ENCODE assay signal across 1 cellular context in the genomic region with DNA sequence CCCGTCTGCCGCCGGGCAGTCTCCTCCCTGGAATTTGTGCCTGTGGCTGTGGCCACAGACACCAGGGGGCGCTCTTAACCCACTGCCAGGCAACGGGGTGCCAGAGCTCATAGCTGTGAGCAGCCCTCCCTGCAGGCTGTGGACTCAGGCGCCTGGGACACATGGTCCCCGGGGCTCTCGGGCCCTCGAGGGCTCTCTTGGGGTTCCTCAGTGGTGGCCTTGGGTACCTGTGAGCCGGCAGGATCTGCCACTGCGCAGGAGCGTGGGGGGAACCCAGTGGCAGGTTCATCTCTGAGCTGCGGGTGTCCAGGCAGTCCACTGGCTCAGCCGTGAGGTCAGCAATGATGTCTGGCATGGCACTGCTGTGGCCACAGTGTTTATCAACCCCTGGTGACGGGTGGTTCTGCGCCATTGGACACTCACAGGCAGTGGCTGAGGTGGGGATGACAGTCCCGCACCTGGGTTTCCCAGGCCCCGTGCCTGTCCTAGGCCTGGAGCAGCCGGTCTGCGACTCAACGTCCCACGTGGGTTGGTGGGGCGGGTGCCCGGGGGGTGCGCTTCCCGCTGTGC.
TF ChIP-seq lines count a peak whose summit lies in the region.

No MANE protein-coding gene starts in this region.

TF ChIP-seq in H1, 55 proteins besides CTCF, POLR2A, EP300 and RAD21:
- TF ChIP-seq MAX (IDR thresholded peaks at IDR 0.05) (peak; percentile 53; the same call in 1 of the 2 replicates), SIX5 (IDR thresholded peaks at IDR 0.05; ENCODE audit: low read depth, low read length) (no peak), BACH1 (IDR thresholded peaks at IDR 0.05; ENCODE audit: low read length) (0 out of 2 replicates have a peak, but pooled peaks have one; percentile 15), CBX5 (IDR thresholded peaks at IDR 0.05; ENCODE audit: low read depth, low read length) (no peak), SP1 (IDR thresholded peaks at IDR 0.05; ENCODE audit: low read depth, low read length) (no peak), RFX5 (IDR thresholded peaks at IDR 0.05; ENCODE audit: borderline replicate concordance, low read depth, low read length) (no peak), CTBP2 (IDR thresholded peaks at IDR 0.05; ENCODE audit: borderline replicate concordance, insufficient read depth, insufficient read length, low read length) (no peak), RNF2 (IDR thresholded peaks at IDR 0.05; ENCODE audit: borderline replicate concordance, low read depth, low read length, missing control alignments, poor library complexity, severe bottlenecking) (no peak), SP4 (IDR thresholded peaks at IDR 0.05; ENCODE audit: low read length) (no peak), CEBPB (IDR thresholded peaks at IDR 0.05; ENCODE audit: low read depth, low read length) (no peak), RXRA (IDR thresholded peaks at IDR 0.05; ENCODE audit: insufficient read depth, low read depth, low read length) (no peak), NANOG (IDR thresholded peaks at IDR 0.05; ENCODE audit: insufficient read depth, low read depth, low read length, poor library complexity, severe bottlenecking) (no peak), KDM5A (IDR thresholded peaks at IDR 0.05; ENCODE audit: low read length) (no peak), TEAD4 (IDR thresholded peaks at IDR 0.05; ENCODE audit: low read depth, low read length) (peak; percentile 87), ATF2 (IDR thresholded peaks at IDR 0.05; ENCODE audit: low read length) (no peak), TCF12 (IDR thresholded peaks at IDR 0.05; ENCODE audit: low read depth, low read length) (no peak), GABPA (IDR thresholded peaks at IDR 0.05; ENCODE audit: borderline replicate concordance, insufficient read depth, low read length) (peak; percentile 77; the same call in 1 of the 2 replicates)
- TF ChIP-seq, protein P1, sequence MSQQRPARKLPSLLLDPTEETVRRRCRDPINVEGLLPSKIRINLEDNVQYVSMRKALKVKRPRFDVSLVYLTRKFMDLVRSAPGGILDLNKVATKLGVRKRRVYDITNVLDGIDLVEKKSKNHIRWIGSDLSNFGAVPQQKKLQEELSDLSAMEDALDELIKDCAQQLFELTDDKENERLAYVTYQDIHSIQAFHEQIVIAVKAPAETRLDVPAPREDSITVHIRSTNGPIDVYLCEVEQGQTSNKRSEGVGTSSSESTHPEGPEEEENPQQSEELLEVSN (IDR thresholded peaks at IDR 0.05): peak; percentile 58; the same call in 1 of the 2 replicates
